13 cellular contexts compared by ENCODE assay signal in the genomic region with DNA sequence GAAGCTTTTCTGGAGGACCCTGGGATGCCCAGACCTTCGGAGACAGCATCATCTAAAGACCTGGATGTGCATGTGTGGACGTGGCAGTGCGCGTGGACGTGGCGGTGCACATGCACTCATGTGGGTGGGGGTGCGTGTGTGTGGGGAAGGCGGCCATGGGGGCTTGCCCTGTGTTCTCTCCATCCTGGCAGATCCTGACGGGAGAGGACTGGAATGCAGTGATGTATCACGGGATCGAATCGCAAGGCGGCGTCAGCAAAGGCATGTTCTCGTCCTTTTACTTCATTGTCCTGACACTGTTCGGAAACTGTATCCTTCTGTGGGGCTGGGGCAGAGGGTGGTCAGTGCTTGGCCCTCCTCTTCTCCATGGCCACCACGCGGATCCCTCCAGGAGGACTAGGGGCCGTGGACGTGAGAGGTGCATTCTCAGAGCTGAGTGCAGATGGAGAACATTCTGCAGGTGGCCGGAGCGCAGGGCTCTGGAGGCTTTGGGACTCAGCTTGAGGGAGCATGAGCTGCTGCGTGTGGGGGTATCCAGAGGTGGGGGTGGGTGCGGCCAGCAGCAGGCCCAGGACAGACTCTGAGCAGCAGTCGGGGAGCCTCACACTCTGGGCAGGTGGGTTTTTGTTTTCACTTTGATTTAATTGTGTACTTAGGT.
DNase-seq lines count a peak whose midpoint lies in the region; ATAC-seq, FAIRE-seq and TF ChIP-seq lines count a peak whose summit lies in the region.
"Had no signal": no experiment of that assay in that cellular context is flagged by ENCODE, and none has a peak within 500 bp of the region (broad histone marks: within the 10 kb centered on the region; RNA-seq: fewer than 3 reads in every experiment).

No MANE protein-coding gene starts in this region.

- peaks cover 8% of the 10 kb centered on the region for H3K27me3 Mint-ChIP-seq in progenitor cell of endocrine pancreas
- H3K27me3 Mint-ChIP-seq in CD4-positive, alpha-beta T cell, result peaks cover 9% of the 10 kb centered on the region
- peaks cover 4 to 19% of the 10 kb centered on the region in 2 donors for H3K27me3 Mint-ChIP-seq in stimulated activated naive B cell treated with anti-CD40 and anti-IgM and Interleukin-4, amounts not matched to agents 10 μg/mL and 1 μg/mL and 100 μg/mL, for 72 hours
- H3K27me3 Mint-ChIP-seq: IgD-negative memory B cell had no signal

- ATAC-seq in CD4-positive, alpha-beta T cell (ENCODE audit: poor library complexity), result no peak
- ATAC-seq in stimulated activated naive B cell treated with anti-CD40 and anti-IgM and Interleukin-4, amounts not matched to agents 10 μg/mL and 1 μg/mL and 100 μg/mL, for 72 hours (replicated peaks), result no peak
- ATAC-seq: GM23338 had no signal

- no peaks in the 10 kb centered on the region for H3K27me3 ChIP-seq in H7 (ENCODE audit: control insufficient read depth, insufficient read depth, low read length)
- H3K27me3 ChIP-seq in CD4-positive, alpha-beta T cell (ENCODE audit: control insufficient read depth, insufficient read depth, low read length), result no peaks in the 10 kb centered on the region

- DNase-seq in AG20443 (ENCODE audit: low spot score) (peak; percentile 3), H7 (peak; percentile 24), kidney (peak; percentile 49), progenitor cell of endocrine pancreas (ENCODE audit: low spot score, unreplicated experiment) (peak; percentile 8), NCI-H524 (lab: John Stamatoyannopoulos, UW) (no peak)
- no peak for DNase-seq in CD4-positive, alpha-beta T cell
- DNase-seq in stimulated activated naive B cell treated with anti-CD40 and anti-IgM and Interleukin-4, amounts not matched to agents 10 μg/mL and 1 μg/mL and 100 μg/mL, for 72 hours, result no peak
- DNase-seq: DMS 273 treated with DMSO at 0.1 percent for 48 hours, NCI-H1436, NCI-H2081 treated with DMSO at 0.1 percent for 48 hours, NCI-H526 had no signal

- no peaks in the 10 kb centered on the region for H3K4me1 ChIP-seq in kidney (ENCODE audit: control insufficient read depth in 1 of 2, insufficient read depth in 1 of 2, low read depth in 1 of 2, low read length in 2 of 2)

- CTCF ChIA-PET in CD4-positive, alpha-beta T cell (lab: Charles Lee), result no interaction called here

- no peak for TF ChIP-seq CTCF in kidney (IDR thresholded peaks at IDR 0.05; ENCODE audit: borderline replicate concordance, extremely low read depth, insufficient read depth)
- TF ChIP-seq CTCF in progenitor cell of endocrine pancreas (IDR thresholded peaks at IDR 0.05; ENCODE audit: unreplicated experiment), result no peak
- TF ChIP-seq CTCF in CD4-positive, alpha-beta T cell (IDR thresholded peaks at IDR 0.05), result no peak

- H3K9me3 ChIP-seq in kidney (ENCODE audit: control insufficient read depth in 1 of 2, low read length in 2 of 2), result no peaks in the 10 kb centered on the region
- H3K9me3 ChIP-seq in CD4-positive, alpha-beta T cell (ENCODE audit: control insufficient read depth, low read length), result no peaks in the 10 kb centered on the region

- H3K9ac ChIP-seq in kidney (ENCODE audit: low read length in 2 of 2), result no peak overlapping the region

- H3K27ac Mint-ChIP-seq in progenitor cell of endocrine pancreas, result no peak overlapping the region
- H3K27ac Mint-ChIP-seq in CD4-positive, alpha-beta T cell, result no peak overlapping the region
- no peak overlapping the region for H3K27ac Mint-ChIP-seq in stimulated activated naive B cell treated with anti-CD40 and anti-IgM and Interleukin-4, amounts not matched to agents 10 μg/mL and 1 μg/mL and 100 μg/mL, for 72 hours
- H3K27ac Mint-ChIP-seq: GM23338, IgD-negative memory B cell had no signal

- no peaks in the 10 kb centered on the region for H3K36me3 ChIP-seq in H7 (replicated peaks; ENCODE audit: control insufficient read depth, insufficient read depth, low read length)
- H3K36me3 ChIP-seq in kidney (ENCODE audit: control insufficient read depth in 1 of 2, insufficient read depth in 2 of 2, low read length in 2 of 2), result no peaks in the 10 kb centered on the region

- POLR2A ChIA-PET in CD4-positive, alpha-beta T cell (lab: Charles Lee), result no interaction called here

- H3K4me3 Mint-ChIP-seq in progenitor cell of endocrine pancreas (ENCODE audit: low read depth), result no peak overlapping the region
- H3K4me3 Mint-ChIP-seq in CD4-positive, alpha-beta T cell, result no peak overlapping the region
- H3K4me3 Mint-ChIP-seq in stimulated activated naive B cell treated with anti-CD40 and anti-IgM and Interleukin-4, amounts not matched to agents 10 μg/mL and 1 μg/mL and 100 μg/mL, for 72 hours, result no peak overlapping the region
- H3K4me3 Mint-ChIP-seq: GM23338 had no signal

- H3K9me3 Mint-ChIP-seq in progenitor cell of endocrine pancreas (ENCODE audit: low read depth), result no peaks in the 10 kb centered on the region
- no peaks in the 10 kb centered on the region for H3K9me3 Mint-ChIP-seq in CD4-positive, alpha-beta T cell
- no peaks in the 10 kb centered on the region for H3K9me3 Mint-ChIP-seq in stimulated activated naive B cell treated with anti-CD40 and anti-IgM and Interleukin-4, amounts not matched to agents 10 μg/mL and 1 μg/mL and 100 μg/mL, for 72 hours
- H3K9me3 Mint-ChIP-seq: GM23338, IgD-negative memory B cell had no signal

- no peak overlapping the region for H3K27ac ChIP-seq in kidney (ENCODE audit: low read depth in 2 of 2, low read length in 2 of 2)
- no peak overlapping the region for H3K27ac ChIP-seq in CD4-positive, alpha-beta T cell (ENCODE audit: low read depth, low read length)

- H3K4me3 ChIP-seq in H7 (ENCODE audit: insufficient read depth, low read depth, low read length) (no peak overlapping the region), kidney (ENCODE audit: low read length in 2 of 2) (no peak overlapping the region)
- H3K4me3 ChIP-seq: GM23338 had no signal

- peaks cover 2% of the 10 kb centered on the region for H3K4me1 Mint-ChIP-seq in progenitor cell of endocrine pancreas (ENCODE audit: low read depth)
- H3K4me1 Mint-ChIP-seq in CD4-positive, alpha-beta T cell (ENCODE audit: low read depth), result no peaks in the 10 kb centered on the region
- no peaks in the 10 kb centered on the region for H3K4me1 Mint-ChIP-seq in stimulated activated naive B cell treated with anti-CD40 and anti-IgM and Interleukin-4, amounts not matched to agents 10 μg/mL and 1 μg/mL and 100 μg/mL, for 72 hours

- intact Hi-C loops in kidney (cut with DNase I), result no loop called here
- intact Hi-C loops in CD4-positive, alpha-beta T cell (cut with DNase I, micrococcal nuclease), result no loop called here

- no peak for FAIRE-seq in kidney (lab: Jason Lieb, UNC)

- H3K36me3 Mint-ChIP-seq in progenitor cell of endocrine pancreas (ENCODE audit: insufficient read depth), result no peaks in the 10 kb centered on the region
- H3K36me3 Mint-ChIP-seq in CD4-positive, alpha-beta T cell (ENCODE audit: low read depth), result no peaks in the 10 kb centered on the region
- no peaks in the 10 kb centered on the region for H3K36me3 Mint-ChIP-seq in stimulated activated naive B cell treated with anti-CD40 and anti-IgM and Interleukin-4, amounts not matched to agents 10 μg/mL and 1 μg/mL and 100 μg/mL, for 72 hours
- H3K36me3 Mint-ChIP-seq: IgD-negative memory B cell had no signal

Comparison
In these comparisons a context has a peak if more than half of its experiments do, and no peak if none do; other contexts are left out.
1. DNase-seq: peak in AG20443 (single experiment), H7 (single experiment), kidney (single experiment) and progenitor cell of endocrine pancreas (single experiment); none in CD4-positive, alpha-beta T cell (0 of 10), NCI-H524 (0 of 2) and stimulated activated naive B cell treated with anti-CD40 and anti-IgM and Interleukin-4, amounts not matched to agents 10 μg/mL and 1 μg/mL and 100 μg/mL, for 72 hours (single experiment).